18 cellular contexts compared by ENCODE assay signal in genomic region chr13:51869921-51870320, GRCh38. TPM values are rescaled to one million over a fixed set of nuclear protein-coding genes. Genes with fewer than 3 reads are reported as not detected.
DNase-seq lines count a peak whose midpoint lies in the region; ATAC-seq and TF ChIP-seq lines count a peak whose summit lies in the region.
"Had no signal": no experiment of that assay in that cellular context is flagged by ENCODE, and none has a peak within 500 bp of the region (broad histone marks: within the 10 kb centered on the region; RNA-seq: fewer than 3 reads in every experiment).

No MANE protein-coding gene starts in this region.

- TF ChIP-seq CTCF in activated CD8-positive, alpha-beta T cell treated with anti-CD3 and anti-CD28 coated beads for 36 hours (IDR thresholded peaks at IDR 0.05): no peak
- TF ChIP-seq CTCF in Loucy (conservative IDR thresholded peaks at IDR 0.05; ENCODE audit: low read length) (no peak), osteoblast (IDR thresholded peaks at IDR 0.05; ENCODE audit: extremely low read depth, low read depth, low read length) (no peak), body of pancreas (IDR thresholded peaks at IDR 0.05) (no peak)

- peak overlapping the region; percentile 56; the same call in 1 of the 2 replicates for H2AFZ ChIP-seq in Loucy (ENCODE audit: low read length)
- no peak overlapping the region for H2AFZ ChIP-seq in osteoblast (ENCODE audit: low read length)

- H3K4me3 ChIP-seq in Loucy (ENCODE audit: low read length, poor library complexity, severe bottlenecking) (no peak overlapping the region), osteoblast (ENCODE audit: insufficient read depth, low read length) (no peak overlapping the region), body of pancreas (no peak overlapping the region)
- H3K4me3 ChIP-seq: HAP-1 had no signal

- H3K27me3 Mint-ChIP-seq in activated CD8-positive, alpha-beta T cell treated with anti-CD3 and anti-CD28 coated beads, Interleukin-2, amount 10 ng/mL, durations not matched to agents 7 days and 5 days (ENCODE audit: low read depth): peaks cover 6% of the 10 kb centered on the region
- H3K27me3 Mint-ChIP-seq in activated CD8-positive, alpha-beta T cell treated with anti-CD3 and anti-CD28 coated beads for 36 hours: peaks cover 3% of the 10 kb centered on the region
- peaks cover 22% of the 10 kb centered on the region for H3K27me3 Mint-ChIP-seq in stimulated activated memory B cell treated with anti-CD40 and anti-IgM and Interleukin-4, amounts not matched to agents 10 μg/mL and 1 μg/mL and 100 μg/mL, for 72 hours

- no peak overlapping the region for H3K4me3 Mint-ChIP-seq in activated CD8-positive, alpha-beta T cell treated with anti-CD3 and anti-CD28 coated beads, Interleukin-2, amount 10 ng/mL, durations not matched to agents 7 days and 5 days
- no peak overlapping the region for H3K4me3 Mint-ChIP-seq in activated CD8-positive, alpha-beta T cell treated with anti-CD3 and anti-CD28 coated beads for 36 hours
- H3K4me3 Mint-ChIP-seq in stimulated activated memory B cell treated with anti-CD40 and anti-IgM and Interleukin-4, amounts not matched to agents 10 μg/mL and 1 μg/mL and 100 μg/mL, for 72 hours: no peak overlapping the region
- H3K4me3 Mint-ChIP-seq: B cell; CD4-positive, alpha-beta memory T cell; HFFc6 had no signal

- CTCF ChIA-PET in activated CD8-positive, alpha-beta T cell treated with anti-CD3 and anti-CD28 coated beads, Interleukin-2, amount 10 ng/mL, durations not matched to agents 7 days and 5 days (lab: Charles Lee): interaction anchor here (2.1 kb wide), 1 partner anchor 24 kb away, joined by 5 read pairs; no protein-coding TSS in a partner anchor
- CTCF ChIA-PET in activated CD8-positive, alpha-beta T cell treated with anti-CD3 and anti-CD28 coated beads for 36 hours (lab: Charles Lee): interaction anchor here (0.9 to 2.6 kb wide), 3 partner anchors 8 to 22 kb away, joined by 3 to 7 read pairs (median 4); partner anchors contain the start of gene CCDC70

- peak; percentile 11 for DNase-seq in activated CD8-positive, alpha-beta T cell treated with anti-CD3 and anti-CD28 coated beads, Interleukin-2, amount 10 ng/mL, durations not matched to agents 7 days and 5 days
- no peak for DNase-seq in activated CD8-positive, alpha-beta T cell treated with anti-CD3 and anti-CD28 coated beads for 36 hours
- DNase-seq in osteoblast (ENCODE audit: insufficient read length, low spot score, missing footprints) (peak; percentile 35), body of pancreas (no peak)
- DNase-seq: C1 segment of cervical spinal cord; Calu3; CD4-positive, alpha-beta memory T cell; COR-L47; DMS53; DMS79 treated with DMSO at 0.1 percent for 48 hours; GOT3; HFFc6 had no signal

- H3K9me2 ChIP-seq in Loucy (replicated peaks; ENCODE audit: low read depth, low read length): no peaks in the 10 kb centered on the region

- intact Hi-C loops in activated CD8-positive, alpha-beta T cell treated with anti-CD3 and anti-CD28 coated beads for 36 hours (cut with micrococcal nuclease): no loop called here
- intact Hi-C loops in body of pancreas (cut with DNase I): no loop called here

- H3K27ac ChIP-seq in osteoblast (ENCODE audit: low read depth, low read length) (no peak overlapping the region), body of pancreas (no peak overlapping the region)
- H3K27ac ChIP-seq: 22Rv1 had no signal

- no peaks in the 10 kb centered on the region for H3K36me3 ChIP-seq in Loucy (ENCODE audit: insufficient read depth, low read length)
- no peaks in the 10 kb centered on the region for H3K36me3 ChIP-seq in osteoblast (ENCODE audit: insufficient read depth, low read length)
- no peaks in the 10 kb centered on the region for H3K36me3 ChIP-seq in body of pancreas (replicated peaks in 1 of 2; ENCODE audit: insufficient read depth in 1 of 2, low read depth in 2 of 2)
- H3K36me3 ChIP-seq: HAP-1 had no signal

- POLR2A ChIA-PET in activated CD8-positive, alpha-beta T cell treated with anti-CD3 and anti-CD28 coated beads, Interleukin-2, amount 10 ng/mL, durations not matched to agents 7 days and 5 days (lab: Charles Lee): no interaction called here
- POLR2A ChIA-PET in activated CD8-positive, alpha-beta T cell treated with anti-CD3 and anti-CD28 coated beads for 36 hours (lab: Charles Lee): no interaction called here

- no peaks in the 10 kb centered on the region for H3K9me3 Mint-ChIP-seq in activated CD8-positive, alpha-beta T cell treated with anti-CD3 and anti-CD28 coated beads, Interleukin-2, amount 10 ng/mL, durations not matched to agents 7 days and 5 days (ENCODE audit: insufficient read depth)
- H3K9me3 Mint-ChIP-seq in activated CD8-positive, alpha-beta T cell treated with anti-CD3 and anti-CD28 coated beads for 36 hours: no peaks in the 10 kb centered on the region
- H3K9me3 Mint-ChIP-seq in stimulated activated memory B cell treated with anti-CD40 and anti-IgM and Interleukin-4, amounts not matched to agents 10 μg/mL and 1 μg/mL and 100 μg/mL, for 72 hours: no peaks in the 10 kb centered on the region
- H3K9me3 Mint-ChIP-seq: CD4-positive, alpha-beta memory T cell; HFFc6 had no signal

- no peak for ATAC-seq in activated CD8-positive, alpha-beta T cell treated with anti-CD3 and anti-CD28 coated beads, Interleukin-2, amount 10 ng/mL, durations not matched to agents 7 days and 5 days
- ATAC-seq in activated CD8-positive, alpha-beta T cell treated with anti-CD3 and anti-CD28 coated beads for 36 hours: no peak
- ATAC-seq in stimulated activated memory B cell treated with anti-CD40 and anti-IgM and Interleukin-4, amounts not matched to agents 10 μg/mL and 1 μg/mL and 100 μg/mL, for 72 hours: no peak
- no peak for ATAC-seq in HG03135 (IDR thresholded peaks at IDR 0.05; ENCODE audit: unreplicated experiment)
- ATAC-seq in body of pancreas: no peak

- H3K9me3 ChIP-seq in Loucy (ENCODE audit: insufficient read depth, low read depth, low read length): no peaks in the 10 kb centered on the region
- H3K9me3 ChIP-seq in osteoblast (ENCODE audit: low read depth, low read length): no peaks in the 10 kb centered on the region
- no peaks in the 10 kb centered on the region for H3K9me3 ChIP-seq in body of pancreas
- H3K9me3 ChIP-seq: HAP-1 had no signal

- H3K9ac ChIP-seq in Loucy (ENCODE audit: low read depth, low read length, poor library complexity, severe bottlenecking): peak overlapping the region; percentile 25

- peak overlapping the region; percentile 17 for H3K4me2 ChIP-seq in Loucy (ENCODE audit: low read depth, low read length, poor library complexity, severe bottlenecking)
- no peak overlapping the region for H3K4me2 ChIP-seq in osteoblast (ENCODE audit: insufficient read depth, low read length)

- H3K27ac Mint-ChIP-seq in activated CD8-positive, alpha-beta T cell treated with anti-CD3 and anti-CD28 coated beads, Interleukin-2, amount 10 ng/mL, durations not matched to agents 7 days and 5 days: no peak overlapping the region
- H3K27ac Mint-ChIP-seq in activated CD8-positive, alpha-beta T cell treated with anti-CD3 and anti-CD28 coated beads for 36 hours: no peak overlapping the region
- no peak overlapping the region for H3K27ac Mint-ChIP-seq in stimulated activated memory B cell treated with anti-CD40 and anti-IgM and Interleukin-4, amounts not matched to agents 10 μg/mL and 1 μg/mL and 100 μg/mL, for 72 hours
- H3K27ac Mint-ChIP-seq: B cell, HFFc6 had no signal

- no peaks in the 10 kb centered on the region for H3K4me1 Mint-ChIP-seq in activated CD8-positive, alpha-beta T cell treated with anti-CD3 and anti-CD28 coated beads, Interleukin-2, amount 10 ng/mL, durations not matched to agents 7 days and 5 days (ENCODE audit: low read depth)
- H3K4me1 Mint-ChIP-seq in activated CD8-positive, alpha-beta T cell treated with anti-CD3 and anti-CD28 coated beads for 36 hours (ENCODE audit: low read depth): peaks cover 3% of the 10 kb centered on the region
- no peaks in the 10 kb centered on the region for H3K4me1 Mint-ChIP-seq in stimulated activated memory B cell treated with anti-CD40 and anti-IgM and Interleukin-4, amounts not matched to agents 10 μg/mL and 1 μg/mL and 100 μg/mL, for 72 hours
- H3K4me1 Mint-ChIP-seq: B cell; CD4-positive, alpha-beta memory T cell had no signal

- H3K27me3 ChIP-seq in Loucy (ENCODE audit: insufficient read depth, low read length, poor library complexity, severe bottlenecking) (no peaks in the 10 kb centered on the region), osteoblast (ENCODE audit: insufficient read depth, low read length) (peaks cover 5% of the 10 kb centered on the region), body of pancreas (no peaks in the 10 kb centered on the region)

- H3K79me2 ChIP-seq in Loucy (ENCODE audit: insufficient read depth, low read length): no peaks in the 10 kb centered on the region
- no peaks in the 10 kb centered on the region for H3K79me2 ChIP-seq in osteoblast (ENCODE audit: insufficient read depth, low read length)

- H3K4me1 ChIP-seq in Loucy (ENCODE audit: insufficient read depth, low read length, poor library complexity, severe bottlenecking) (peaks cover 45% of the 10 kb centered on the region), osteoblast (ENCODE audit: insufficient read depth, low read length) (no peaks in the 10 kb centered on the region), body of pancreas (no peaks in the 10 kb centered on the region)
- H3K4me1 ChIP-seq: HAP-1 had no signal

- H3F3A ChIP-seq in Loucy (ENCODE audit: low read depth): no peaks in the 10 kb centered on the region

- H3K36me3 Mint-ChIP-seq in activated CD8-positive, alpha-beta T cell treated with anti-CD3 and anti-CD28 coated beads, Interleukin-2, amount 10 ng/mL, durations not matched to agents 7 days and 5 days (ENCODE audit: low read depth): no peaks in the 10 kb centered on the region
- H3K36me3 Mint-ChIP-seq in activated CD8-positive, alpha-beta T cell treated with anti-CD3 and anti-CD28 coated beads for 36 hours (ENCODE audit: low read depth): no peaks in the 10 kb centered on the region
- H3K36me3 Mint-ChIP-seq in stimulated activated memory B cell treated with anti-CD40 and anti-IgM and Interleukin-4, amounts not matched to agents 10 μg/mL and 1 μg/mL and 100 μg/mL, for 72 hours: no peaks in the 10 kb centered on the region
- H3K36me3 Mint-ChIP-seq: CD4-positive, alpha-beta memory T cell had no signal

- WGBS in body of pancreas, 2 donors: 79 to 88% methylated on average over 6 of the region's 6 CpGs

- TF ChIP-seq POLR2A in body of pancreas (IDR thresholded peaks at IDR 0.05): no peak

- no peaks in the 10 kb centered on the region for H4K20me1 ChIP-seq in Loucy (ENCODE audit: insufficient read depth, low read length, poor library complexity, severe bottlenecking)
- no peaks in the 10 kb centered on the region for H4K20me1 ChIP-seq in osteoblast (ENCODE audit: insufficient read depth, low read length)

RNA-seq across cellular contexts. Expression of gene CCDC70, which starts 8.2 kb away (rescaled TPM):
- total RNA-seq in activated CD8-positive, alpha-beta T cell treated with anti-CD3 and anti-CD28 coated beads, Interleukin-2, amount 10 ng/mL, durations not matched to agents 7 days and 5 days: not detected
- total RNA-seq in activated CD8-positive, alpha-beta T cell treated with anti-CD3 and anti-CD28 coated beads for 36 hours: under 1 TPM; 0.45 to 0.72 TPM
- total RNA-seq in osteoblast (not detected in 2 replicates), body of pancreas (not detected)
- total RNA-seq: B cell; Calu3; CD4-positive, alpha-beta memory T cell; HFFc6 had no signal

RNA-seq across cellular contexts. Expression of gene TMEM272, which starts 24.9 kb away (rescaled TPM):
- under 1 TPM; 0.23 to 0.29 TPM for total RNA-seq in activated CD8-positive, alpha-beta T cell treated with anti-CD3 and anti-CD28 coated beads, Interleukin-2, amount 10 ng/mL, durations not matched to agents 7 days and 5 days
- under 1 TPM; 0.18 to 0.32 TPM for total RNA-seq in activated CD8-positive, alpha-beta T cell treated with anti-CD3 and anti-CD28 coated beads for 36 hours
- not detected in 2 replicates for total RNA-seq in osteoblast
- not detected for total RNA-seq in body of pancreas
- total RNA-seq: B cell, Calu3, HFFc6 had no signal

Comparison
In these comparisons a context has a peak if more than half of its experiments do, and no peak if none do; other contexts are left out.
1. DNase-seq: peak in activated CD8-positive, alpha-beta T cell treated with anti-CD3 and anti-CD28 coated beads, Interleukin-2, amount 10 ng/mL, durations not matched to agents 7 days and 5 days (single experiment) and osteoblast (single experiment); none in activated CD8-positive, alpha-beta T cell treated with anti-CD3 and anti-CD28 coated beads for 36 hours (single experiment) and body of pancreas (0 of 4).